1 cellular context compared by ENCODE assay signal in the genomic region with DNA sequence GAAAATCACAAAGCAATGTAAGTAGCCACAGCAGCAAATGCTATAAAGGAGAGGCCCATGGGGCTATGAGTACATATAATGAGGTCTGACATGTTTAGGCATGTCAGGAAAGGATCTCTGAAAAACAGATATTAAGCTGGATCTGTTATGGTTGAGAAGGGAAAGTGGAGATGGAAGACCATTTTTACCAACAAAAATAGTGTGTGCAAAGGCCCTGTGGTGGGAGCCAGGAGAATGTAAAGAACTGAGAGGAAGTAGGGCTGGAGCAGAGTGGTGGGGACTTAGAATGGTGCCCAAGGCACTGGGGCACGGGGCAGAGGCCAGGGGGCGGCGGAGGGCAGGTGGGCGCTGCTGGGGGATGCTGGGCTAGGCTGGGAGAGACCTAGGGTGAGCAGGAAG.
A peak's percentile ranks its signal among the peaks of the same experiment; 100 is the strongest.
TF ChIP-seq lines count a peak whose summit lies in the region.

No MANE protein-coding gene starts in this region.

TF ChIP-seq in HepG2, 621 proteins besides CTCF, POLR2A, EP300 and RAD21 (continued from another document):
- TF ChIP-seq, protein P1, sequence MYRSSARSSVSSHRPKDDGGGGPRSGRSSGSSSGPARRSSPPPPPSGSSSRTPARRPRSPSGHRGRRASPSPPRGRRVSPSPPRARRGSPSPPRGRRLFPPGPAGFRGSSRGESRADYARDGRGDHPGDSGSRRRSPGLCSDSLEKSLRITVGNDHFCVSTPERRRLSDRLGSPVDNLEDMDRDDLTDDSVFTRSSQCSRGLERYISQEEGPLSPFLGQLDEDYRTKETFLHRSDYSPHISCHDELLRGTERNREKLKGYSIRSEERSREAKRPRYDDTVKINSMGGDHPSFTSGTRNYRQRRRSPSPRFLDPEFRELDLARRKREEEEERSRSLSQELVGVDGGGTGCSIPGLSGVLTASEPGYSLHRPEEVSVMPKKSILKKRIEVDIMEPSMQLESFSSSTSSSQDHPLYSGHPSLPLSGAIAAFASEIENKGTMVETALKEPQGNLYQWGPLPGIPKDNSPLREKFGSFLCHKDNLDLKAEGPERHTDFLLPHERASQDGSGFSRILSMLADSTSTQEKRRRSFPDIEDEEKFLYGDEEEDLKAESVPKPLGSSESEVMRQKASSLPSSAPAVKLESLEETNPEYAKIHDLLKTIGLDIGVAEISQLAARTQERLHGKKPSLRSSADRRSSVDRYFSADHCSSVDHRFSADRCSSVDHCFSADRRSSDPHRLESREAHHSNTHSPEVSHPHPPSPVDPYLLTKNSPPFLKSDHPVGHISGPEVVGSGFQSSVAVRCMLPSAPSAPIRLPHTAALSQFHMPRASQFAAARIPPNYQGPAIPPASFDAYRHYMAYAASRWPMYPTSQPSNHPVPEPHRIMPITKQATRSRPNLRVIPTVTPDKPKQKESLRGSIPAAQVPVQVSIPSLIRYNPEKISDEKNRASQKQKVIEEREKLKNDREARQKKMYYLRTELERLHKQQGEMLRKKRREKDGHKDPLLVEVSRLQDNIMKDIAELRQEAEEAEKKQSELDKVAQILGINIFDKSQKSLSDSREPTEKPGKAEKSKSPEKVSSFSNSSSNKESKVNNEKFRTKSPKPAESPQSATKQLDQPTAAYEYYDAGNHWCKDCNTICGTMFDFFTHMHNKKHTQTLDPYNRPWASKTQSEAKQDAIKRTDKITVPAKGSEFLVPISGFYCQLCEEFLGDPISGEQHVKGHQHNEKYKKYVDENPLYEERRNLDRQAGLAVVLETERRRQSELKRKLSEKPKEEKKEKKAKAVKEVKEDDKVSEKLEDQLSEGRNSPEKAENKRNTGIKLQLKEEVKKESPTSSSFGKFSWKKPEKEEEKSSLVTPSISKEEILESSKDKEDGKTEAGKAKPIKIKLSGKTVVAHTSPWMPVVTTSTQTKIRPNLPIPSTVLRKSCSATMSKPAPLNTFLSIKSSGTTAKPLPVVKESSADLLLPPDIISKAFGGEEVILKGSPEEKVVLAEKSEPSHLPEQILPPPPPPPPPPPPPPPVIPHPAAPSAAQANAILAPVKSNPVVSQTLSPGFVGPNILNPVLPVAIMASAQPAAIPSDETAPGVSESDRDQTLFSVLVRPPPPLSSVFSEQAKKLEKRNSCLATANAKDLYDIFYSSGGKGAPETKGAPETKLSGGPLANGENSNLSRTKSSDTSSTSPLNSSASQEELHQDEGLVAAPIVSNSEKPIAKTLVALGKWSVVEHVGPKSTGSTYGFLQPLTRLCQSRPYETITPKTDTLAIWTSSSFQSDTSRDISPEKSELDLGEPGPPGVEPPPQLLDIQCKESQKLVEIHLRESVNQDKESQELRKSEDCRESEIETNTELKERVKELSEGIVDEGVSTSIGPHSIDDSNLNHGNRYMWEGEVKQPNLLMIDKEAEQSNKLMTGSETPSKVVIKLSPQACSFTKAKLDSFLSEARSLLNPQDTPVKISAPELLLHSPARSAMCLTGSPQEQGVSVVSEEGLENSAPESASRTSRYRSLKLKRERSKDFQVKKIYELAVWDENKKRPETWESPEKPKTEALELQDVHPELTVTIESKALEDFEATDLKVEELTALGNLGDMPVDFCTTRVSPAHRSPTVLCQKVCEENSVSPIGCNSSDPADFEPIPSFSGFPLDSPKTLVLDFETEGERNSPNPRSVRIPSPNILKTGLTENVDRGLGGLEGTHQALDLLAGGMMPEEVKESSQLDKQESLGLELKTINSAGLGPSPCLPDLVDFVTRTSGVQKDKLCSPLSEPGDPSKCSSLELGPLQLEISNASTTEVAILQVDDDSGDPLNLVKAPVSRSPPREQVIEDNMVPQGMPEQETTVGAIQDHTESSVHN (CRISPR knock-in tag; IDR thresholded peaks at IDR 0.05) = no peak
- no peak for TF ChIP-seq RFX1 (IDR thresholded peaks at IDR 0.05)
- TF ChIP-seq FOXO1 (CRISPR knock-in tag; IDR thresholded peaks at IDR 0.05) = no peak
- no peak for TF ChIP-seq SNAPC2 (CRISPR knock-in tag; IDR thresholded peaks at IDR 0.05)
- no peak for TF ChIP-seq RBM39 (IDR thresholded peaks at IDR 0.05; ENCODE audit: low read depth, low read length, poor library complexity, severe bottlenecking)
- TF ChIP-seq REPIN1 (CRISPR knock-in tag; IDR thresholded peaks at IDR 0.05; ENCODE audit: borderline replicate concordance, low read depth) = 0 out of 2 replicates have a peak, but pooled peaks have one; percentile 12
- no peak for TF ChIP-seq PHF5A (CRISPR knock-in tag; IDR thresholded peaks at IDR 0.05; ENCODE audit: low read depth, unreplicated experiment)
- 0 out of 2 replicates have a peak, but pooled peaks have one; percentile 30 for TF ChIP-seq KDM1A (CRISPR knock-in tag; IDR thresholded peaks at IDR 0.05)
- TF ChIP-seq POGZ (CRISPR knock-in tag; IDR thresholded peaks at IDR 0.05) = no peak
- no peak for TF ChIP-seq FOXA1 (IDR thresholded peaks at IDR 0.05)
- TF ChIP-seq FOXA1 (CRISPR knock-in tag; IDR thresholded peaks at IDR 0.05) = no peak
- 0 out of 2 replicates have a peak, but pooled peaks have one; percentile 9 for TF ChIP-seq KDM2A (CRISPR knock-in tag; IDR thresholded peaks at IDR 0.05; ENCODE audit: borderline replicate concordance, low read depth)
- TF ChIP-seq HDAC1 (CRISPR knock-in tag; IDR thresholded peaks at IDR 0.05) = 0 out of 2 replicates have a peak, but pooled peaks have one; percentile 28
- TF ChIP-seq, protein P2, sequence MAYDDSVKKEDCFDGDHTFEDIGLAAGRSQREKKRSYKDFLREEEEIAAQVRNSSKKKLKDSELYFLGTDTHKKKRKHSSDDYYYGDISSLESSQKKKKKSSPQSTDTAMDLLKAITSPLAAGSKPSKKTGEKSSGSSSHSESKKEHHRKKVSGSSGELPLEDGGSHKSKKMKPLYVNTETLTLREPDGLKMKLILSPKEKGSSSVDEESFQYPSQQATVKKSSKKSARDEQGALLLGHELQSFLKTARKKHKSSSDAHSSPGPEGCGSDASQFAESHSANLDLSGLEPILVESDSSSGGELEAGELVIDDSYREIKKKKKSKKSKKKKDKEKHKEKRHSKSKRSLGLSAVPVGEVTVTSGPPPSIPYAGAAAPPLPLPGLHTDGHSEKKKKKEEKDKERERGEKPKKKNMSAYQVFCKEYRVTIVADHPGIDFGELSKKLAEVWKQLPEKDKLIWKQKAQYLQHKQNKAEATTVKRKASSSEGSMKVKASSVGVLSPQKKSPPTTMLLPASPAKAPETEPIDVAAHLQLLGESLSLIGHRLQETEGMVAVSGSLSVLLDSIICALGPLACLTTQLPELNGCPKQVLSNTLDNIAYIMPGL (CRISPR knock-in tag; IDR thresholded peaks at IDR 0.05; ENCODE audit: borderline replicate concordance in 1 of 2, low read depth in 1 of 2) = no peak
- TF ChIP-seq PTBP1 (IDR thresholded peaks at IDR 0.05; ENCODE audit: low read depth, low read length, poor library complexity, severe bottlenecking) = peak; percentile 60
- TF ChIP-seq, protein P3, sequence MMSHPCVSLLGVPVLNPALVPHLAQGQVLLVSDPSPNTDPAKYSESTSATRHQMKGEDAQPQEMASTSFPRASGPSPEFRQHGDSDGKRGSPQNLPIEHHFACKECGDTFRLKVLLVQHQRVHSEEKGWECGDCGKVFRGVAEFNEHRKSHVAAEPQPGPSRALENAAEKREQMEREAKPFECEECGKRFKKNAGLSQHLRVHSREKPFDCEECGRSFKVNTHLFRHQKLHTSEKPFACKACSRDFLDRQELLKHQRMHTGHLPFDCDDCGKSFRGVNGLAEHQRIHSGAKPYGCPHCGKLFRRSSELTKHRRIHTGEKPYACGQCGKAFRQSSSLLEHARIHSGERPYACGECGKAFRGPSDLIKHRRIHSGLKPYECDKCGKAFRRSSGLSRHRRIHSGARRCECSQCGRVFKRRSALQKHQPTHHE (CRISPR knock-in tag; IDR thresholded peaks at IDR 0.05; ENCODE audit: borderline replicate concordance) = no peak
- TF ChIP-seq CAMTA2 (CRISPR knock-in tag; IDR thresholded peaks at IDR 0.05; ENCODE audit: borderline replicate concordance) = 0 out of 2 replicates have a peak, but pooled peaks have one; percentile 14
- TF ChIP-seq, protein P4, sequence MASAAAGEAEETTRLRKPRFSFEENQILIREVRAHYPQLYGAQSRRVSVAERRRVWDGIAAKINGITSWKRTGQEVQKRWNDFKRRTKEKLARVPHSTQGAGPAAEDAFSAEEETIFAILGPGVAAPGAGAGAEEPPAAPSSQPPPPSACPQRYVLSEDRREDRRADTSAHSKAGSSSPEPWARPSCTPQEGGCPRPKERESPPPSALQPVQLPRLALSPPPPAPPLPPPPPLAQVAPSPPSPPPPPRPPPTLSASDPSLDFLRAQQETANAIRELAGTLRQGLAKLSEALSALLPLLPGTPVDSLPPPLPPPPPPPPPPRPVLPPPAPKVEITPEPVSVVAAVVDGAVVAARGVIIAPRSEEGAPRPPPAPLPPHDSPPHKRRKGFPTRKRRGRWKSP (CRISPR knock-in tag; IDR thresholded peaks at IDR 0.05) = 0 out of 2 replicates have a peak, but pooled peaks have one; percentile 0
- no peak for TF ChIP-seq EED (CRISPR knock-in tag; IDR thresholded peaks at IDR 0.05)
